In genomic region chr6:41771058-41771983, GRCh38 we compare ENCODE assay signal across 20 cellular contexts. TPM values are rescaled to one million over a fixed set of nuclear protein-coding genes. Genes with fewer than 3 reads are reported as not detected.
DNase-seq lines count a peak whose midpoint lies in the region; ATAC-seq, FAIRE-seq and TF ChIP-seq lines count a peak whose summit lies in the region.
"Had no signal": no experiment of that assay in that cellular context is flagged by ENCODE, and none has a peak within 500 bp of the region (broad histone marks: within the 10 kb centered on the region; RNA-seq: fewer than 3 reads in every experiment).

No MANE protein-coding gene starts in this region.

- no peak overlapping the region for H3K4me2 ChIP-seq in K562 (ENCODE audit: insufficient read depth, low read length)
- H3K4me2 ChIP-seq: A549 had no signal

- no peaks in the 10 kb centered on the region for H3K27me3 ChIP-seq in K562 (ENCODE audit: control insufficient read depth in 2 of 2, insufficient read depth in 2 of 2, low read length in 2 of 2)

- H3K9ac ChIP-seq in K562 (ENCODE audit: insufficient read depth in 1 of 2, low read depth in 2 of 2, low read length in 2 of 2): no peak overlapping the region

- no peaks in the 10 kb centered on the region; the same call in 1 of the 2 replicates for H4K20me1 ChIP-seq in K562 (replicated peaks; ENCODE audit: control insufficient read depth, insufficient read depth, low read length)

- DNase-seq in K562 (ENCODE audit: extremely low read depth in 1 of 4, low spot score in 3 of 4) (no peak), posterior vena cava (ENCODE audit: low spot score) (peak; percentile 76), Ammon's horn (ENCODE audit: low spot score) (no peak)
- DNase-seq in activated naive CD4-positive, alpha-beta T cell treated with anti-CD3 and anti-CD28 coated beads, Interleukin-2, amount 50 U/mL, for 72 hours (ENCODE audit: low spot score in 2 of 2): no peak
- DNase-seq: CD8-positive, alpha-beta T cell; COR-L47; DMS153; DND-41; GDM1; IMR-90; KG1 had no signal

- H3K9me3 Mint-ChIP-seq in dendritic cell treated with granulocyte-macrophage colony-stimulating factor and Interleukin-4, amounts not matched to agents 40 ng/mL and 50 ng/mL, for 4 days: no peaks in the 10 kb centered on the region
- H3K9me3 Mint-ChIP-seq in activated naive CD4-positive, alpha-beta T cell treated with anti-CD3 and anti-CD28 coated beads, Interleukin-2, amount 50 U/mL, for 72 hours: no peaks in the 10 kb centered on the region
- H3K9me3 Mint-ChIP-seq: CD14-positive monocyte; CD8-positive, alpha-beta T cell had no signal

- CTCF ChIA-PET in K562 (lab: Yijun Ruan, JAX; ENCODE audit: low intra/inter-chr PET ratio): no interaction called here

- no peak for FAIRE-seq in K562 (lab: Jason Lieb, UNC)
- FAIRE-seq: A549, D721Med, GM12892 had no signal

- TF ChIP-seq RAD21 in K562 (CRISPR knock-in tag; conservative IDR thresholded peaks at IDR 0.05 in 1 of 2, IDR thresholded peaks at IDR 0.05 in 1 of 2): no peak

- peaks cover 63% of the 10 kb centered on the region for H3K36me3 Mint-ChIP-seq in dendritic cell treated with granulocyte-macrophage colony-stimulating factor and Interleukin-4, amounts not matched to agents 40 ng/mL and 50 ng/mL, for 4 days (ENCODE audit: low read depth)
- no peaks in the 10 kb centered on the region for H3K36me3 Mint-ChIP-seq in activated naive CD4-positive, alpha-beta T cell treated with anti-CD3 and anti-CD28 coated beads, Interleukin-2, amount 50 U/mL, for 72 hours

- peak overlapping the region; percentile 11 for H3K27ac Mint-ChIP-seq in dendritic cell treated with granulocyte-macrophage colony-stimulating factor and Interleukin-4, amounts not matched to agents 40 ng/mL and 50 ng/mL, for 4 days
- no peak overlapping the region for H3K27ac Mint-ChIP-seq in activated naive CD4-positive, alpha-beta T cell treated with anti-CD3 and anti-CD28 coated beads, Interleukin-2, amount 50 U/mL, for 72 hours
- H3K27ac Mint-ChIP-seq: CD8-positive, alpha-beta T cell had no signal

- in situ Hi-C loops in K562 (cut with MboI): loop anchor here (5.0 kb wide), 1 partner anchor 34 kb away; the partner anchor contains the start of gene TFEB

- H3K4me3 Mint-ChIP-seq in dendritic cell treated with granulocyte-macrophage colony-stimulating factor and Interleukin-4, amounts not matched to agents 40 ng/mL and 50 ng/mL, for 4 days: no peak overlapping the region
- H3K4me3 Mint-ChIP-seq: CD14-positive monocyte; CD8-positive, alpha-beta T cell had no signal

- no TSS peak for BruUV-seq in K562 (replicated peaks; lab: Mats Ljungman, UMichigan)

- intact Hi-C loops in K562 (cut with micrococcal nuclease): no loop called here
- intact Hi-C loops in dendritic cell treated with granulocyte-macrophage colony-stimulating factor and Interleukin-4, amounts not matched to agents 40 ng/mL and 50 ng/mL, for 4 days (cut with micrococcal nuclease): no loop called here
- intact Hi-C loops in posterior vena cava (cut with DNase I): no loop called here

- no peaks in the 10 kb centered on the region for H3K27me3 Mint-ChIP-seq in dendritic cell treated with granulocyte-macrophage colony-stimulating factor and Interleukin-4, amounts not matched to agents 40 ng/mL and 50 ng/mL, for 4 days

- no peak for TF ChIP-seq EP300 in K562 (IDR thresholded peaks at IDR 0.05; ENCODE audit: low read length)

- H3K9me1 ChIP-seq in K562 (ENCODE audit: control insufficient read depth, insufficient read depth, low read length): no peaks in the 10 kb centered on the region

- H3K4me3 ChIP-seq in K562: no peak overlapping the region
- H3K4me3 ChIP-seq: A549 had no signal

- peaks cover under 1% of the 10 kb centered on the region for H3K4me1 Mint-ChIP-seq in dendritic cell treated with granulocyte-macrophage colony-stimulating factor and Interleukin-4, amounts not matched to agents 40 ng/mL and 50 ng/mL, for 4 days (ENCODE audit: low read depth)

- TF ChIP-seq POLR2A in K562 (conservative IDR thresholded peaks at IDR 0.05): no peak

- no peak overlapping the region for H2AFZ ChIP-seq in K562 (ENCODE audit: low read depth, low read length)

- 68% methylated on average over 24 of the region's 29 CpGs for WGBS in K562 (ENCODE audit: insufficient coverage, low coverage, missing lambda C conversion rate)

- POLR2A ChIA-PET in K562 (lab: Yijun Ruan, JAX): interaction anchor here (1.5 kb wide), 1 partner anchor 10 kb away, joined by 3 read pairs; no protein-coding TSS in a partner anchor

- H3K9me3 ChIP-seq in K562 (replicated peaks; ENCODE audit: control insufficient read depth, insufficient read depth, low read depth, low read length): no peaks in the 10 kb centered on the region
- H3K9me3 ChIP-seq: A549 had no signal

- no peak overlapping the region for H3K27ac ChIP-seq in K562 (ENCODE audit: extremely low read depth, low read depth, low read length)
- H3K27ac ChIP-seq: A549 had no signal

- TF ChIP-seq CTCF in K562 (IDR thresholded peaks at IDR 0.05 in 2 of 3, conservative IDR thresholded peaks at IDR 0.05 in 1 of 3; ENCODE audit: insufficient read depth in 2 of 3, low read depth in 1 of 3, low read length in 3 of 3): no peak

- H3K4me1 ChIP-seq in K562 (replicated peaks in 1 of 2; ENCODE audit: control insufficient read depth in 2 of 2, insufficient read depth in 2 of 2, low read length in 2 of 2): peaks cover 31 to 41% of the 10 kb centered on the region in 2 experiments

- H3K36me3 ChIP-seq in K562 (ENCODE audit: control insufficient read depth, insufficient read depth, low read length): peaks cover 19% of the 10 kb centered on the region; the same call in 2 of the 3 replicates

- no peaks in the 10 kb centered on the region for H3K79me2 ChIP-seq in K562 (ENCODE audit: control insufficient read depth, insufficient read depth, low read length)

- ATAC-seq in K562: no peak
- ATAC-seq in activated naive CD4-positive, alpha-beta T cell treated with anti-CD3 and anti-CD28 coated beads, Interleukin-2, amount 50 U/mL, for 72 hours: no peak
- ATAC-seq: A549; CD8-positive, alpha-beta T cell; HCT116 had no signal

RNA-seq across cellular contexts. Expression of gene FRS3, which starts 8.4 kb away (rescaled TPM):
- total RNA-seq in K562 (2011; cell fraction: chromatin; rRNA removed; ENCODE audit: low replicate concordance): 3.2 and 6.0 TPM in 2 replicates
- 4.7 and 5.5 TPM in 2 replicates for total RNA-seq in K562 (2011; cell fraction: nucleolus; rRNA removed)
- 3.2 and 3.7 TPM in 2 replicates for total RNA-seq in K562 (2011; cell fraction: nucleoplasm; rRNA removed)
- total RNA-seq in K562 (2014; rRNA removed): 1.7 and 3.1 TPM in 2 replicates
- total RNA-seq in K562 (2014; rRNA removed; fragmentation: Illumina TruSeq; extraction: Trizol): 0.45 and 1.0 TPM in 2 replicates
- total RNA-seq in K562 (2015; rRNA removed; fragmentation: Illumina TruSeq; extraction: Trizol): 1.1 and 1.8 TPM in 2 replicates
- 3.1 and 3.3 TPM in 2 replicates for total RNA-seq in K562 (2021)
- polyA plus RNA-seq in K562 (2011; rRNA removed): 3.0 and 4.2 TPM in 2 replicates
- polyA plus RNA-seq in K562 (2011; cell fraction: cytosol; rRNA removed): 4.3 and 6.5 TPM in 2 replicates
- 8.1 and 10.8 TPM in 2 replicates for polyA plus RNA-seq in K562 (2011; cell fraction: nucleus; rRNA removed)
- 1.5 and 4.5 TPM in 2 replicates for polyA plus RNA-seq in K562 (2012)
- polyA plus RNA-seq in K562 (2014; fragmentation: Illumina TruSeq; extraction: Trizol): 1.6 and 3.0 TPM in 2 replicates
- polyA plus RNA-seq in K562 (2014; fragmentation: Nextera tagmentation; extraction: Ambion mirVana): under 1 TPM; 0.03 to 0.06 TPM
- 3.4 and 3.7 TPM in 2 replicates for polyA plus RNA-seq in K562 (2014; rRNA removed)
- 0.84 and 0.95 TPM in 2 replicates for polyA minus RNA-seq in K562 (2011; rRNA and poly(A)+ RNA removed)
- polyA minus RNA-seq in K562 (2011; cell fraction: cytosol; rRNA and poly(A)+ RNA removed): 0.82 and 1.0 TPM in 2 replicates
- 1.6 and 1.8 TPM in 2 replicates for polyA minus RNA-seq in K562 (2011; cell fraction: nucleus; rRNA and poly(A)+ RNA removed)
- 1 to 10 TPM; 4.0 to 4.2 TPM for total RNA-seq in posterior vena cava
- total RNA-seq in activated naive CD4-positive, alpha-beta T cell treated with anti-CD3 and anti-CD28 coated beads, Interleukin-2, amount 50 U/mL, for 72 hours: 1 to 10 TPM; 3.1 to 5.2 TPM

RNA-seq across cellular contexts. Expression of gene PRICKLE4, which starts 9.3 kb away (rescaled TPM):
- 6.0 and 13.5 TPM in 2 replicates for total RNA-seq in K562 (2011; cell fraction: chromatin; rRNA removed; ENCODE audit: low replicate concordance)
- total RNA-seq in K562 (2011; cell fraction: nucleolus; rRNA removed): 5.4 and 6.8 TPM in 2 replicates
- 4.6 and 6.0 TPM in 2 replicates for total RNA-seq in K562 (2011; cell fraction: nucleoplasm; rRNA removed)
- 1.3 TPM in 1 of 2 replicates, not detected in the other for total RNA-seq in K562 (2014; rRNA removed)
- total RNA-seq in K562 (2014; rRNA removed; fragmentation: Illumina TruSeq; extraction: Trizol): not detected in 2 replicates
- total RNA-seq in K562 (2015; rRNA removed; fragmentation: Illumina TruSeq; extraction: Trizol): not detected in 2 replicates
- total RNA-seq in K562 (2021): 0.20 and 0.87 TPM in 2 replicates
- polyA plus RNA-seq in K562 (2011; rRNA removed): 0.32 and 0.54 TPM in 2 replicates
- 0.07 and 0.19 TPM in 2 replicates for polyA plus RNA-seq in K562 (2011; cell fraction: cytosol; rRNA removed)
- 12.6 and 13.9 TPM in 2 replicates for polyA plus RNA-seq in K562 (2011; cell fraction: nucleus; rRNA removed)
- polyA plus RNA-seq in K562 (2012): 1.9 and 2.0 TPM in 2 replicates
- not detected in 2 replicates for polyA plus RNA-seq in K562 (2014; fragmentation: Illumina TruSeq; extraction: Trizol)
- not detected for polyA plus RNA-seq in K562 (2014; fragmentation: Nextera tagmentation; extraction: Ambion mirVana)
- polyA plus RNA-seq in K562 (2014; rRNA removed): 0.27 and 1.7 TPM in 2 replicates
- 0.56 TPM in 1 of 2 replicates, not detected in the other for polyA minus RNA-seq in K562 (2011; rRNA and poly(A)+ RNA removed)
- not detected in 2 replicates for polyA minus RNA-seq in K562 (2011; cell fraction: cytosol; rRNA and poly(A)+ RNA removed)
- 3.9 and 7.4 TPM in 2 replicates for polyA minus RNA-seq in K562 (2011; cell fraction: nucleus; rRNA and poly(A)+ RNA removed)
- 1 to 10 TPM; 1.4 to 5.8 TPM for total RNA-seq in posterior vena cava
- total RNA-seq in activated naive CD4-positive, alpha-beta T cell treated with anti-CD3 and anti-CD28 coated beads, Interleukin-2, amount 50 U/mL, for 72 hours: under 1 TPM in 1 of 2 donors, not detected in 1; 0.60 TPM
- total RNA-seq: CD8-positive, alpha-beta T cell; H4; IMR-90 had no signal
- polyA plus RNA-seq: AG04450, CD14-positive monocyte had no signal

RNA-seq across cellular contexts. Expression of gene TOMM6, which starts 16.2 kb away (rescaled TPM):
- total RNA-seq in K562 (2011; cell fraction: chromatin; rRNA removed; ENCODE audit: low replicate concordance): 49.6 and 52.2 TPM in 2 replicates
- 78.5 and 85.9 TPM in 2 replicates for total RNA-seq in K562 (2011; cell fraction: nucleolus; rRNA removed)
- 108 and 156 TPM in 2 replicates for total RNA-seq in K562 (2011; cell fraction: nucleoplasm; rRNA removed)
- 377 and 380 TPM in 2 replicates for total RNA-seq in K562 (2014; rRNA removed)
- total RNA-seq in K562 (2014; rRNA removed; fragmentation: Illumina TruSeq; extraction: Trizol): 754 and 831 TPM in 2 replicates
- total RNA-seq in K562 (2015; rRNA removed; fragmentation: Illumina TruSeq; extraction: Trizol): 736 and 780 TPM in 2 replicates
- total RNA-seq in K562 (2021): 677 and 726 TPM in 2 replicates
- 955 and 1,065 TPM in 2 replicates for polyA plus RNA-seq in K562 (2011; rRNA removed)
- polyA plus RNA-seq in K562 (2011; cell fraction: cytosol; rRNA removed): 1,189 and 1,772 TPM in 2 replicates
- polyA plus RNA-seq in K562 (2011; cell fraction: nucleus; rRNA removed): 229 and 402 TPM in 2 replicates
- polyA plus RNA-seq in K562 (2012): 464 and 1,133 TPM in 2 replicates
- polyA plus RNA-seq in K562 (2014; fragmentation: Illumina TruSeq; extraction: Trizol): 1,747 and 2,097 TPM in 2 replicates
- 1,000 to 10,000 TPM; 1,746 to 1,760 TPM for polyA plus RNA-seq in K562 (2014; fragmentation: Nextera tagmentation; extraction: Ambion mirVana)
- polyA plus RNA-seq in K562 (2014; rRNA removed): 1,029 and 1,276 TPM in 2 replicates
- polyA minus RNA-seq in K562 (2011; rRNA and poly(A)+ RNA removed): 270 and 271 TPM in 2 replicates
- 123 and 140 TPM in 2 replicates for polyA minus RNA-seq in K562 (2011; cell fraction: cytosol; rRNA and poly(A)+ RNA removed)
- polyA minus RNA-seq in K562 (2011; cell fraction: nucleus; rRNA and poly(A)+ RNA removed): 28.3 and 62.3 TPM in 2 replicates
- 100 to 1,000 TPM in 1 of 2 donors, 10 to 100 TPM in 1; 84.2 to 101 TPM for total RNA-seq in posterior vena cava
- total RNA-seq in activated naive CD4-positive, alpha-beta T cell treated with anti-CD3 and anti-CD28 coated beads, Interleukin-2, amount 50 U/mL, for 72 hours: 100 to 1,000 TPM; 182 to 301 TPM

RNA-seq across cellular contexts. Expression of gene PGC, which starts 24.1 kb away (rescaled TPM):
- total RNA-seq in K562 (2011; cell fraction: chromatin; rRNA removed; ENCODE audit: low replicate concordance): not detected in 2 replicates
- not detected in 2 replicates for total RNA-seq in K562 (2011; cell fraction: nucleolus; rRNA removed)
- not detected in 2 replicates for total RNA-seq in K562 (2011; cell fraction: nucleoplasm; rRNA removed)
- total RNA-seq in K562 (2014; rRNA removed) (not detected in 2 replicates), K562 (2014; rRNA removed; fragmentation: Illumina TruSeq; extraction: Trizol) (not detected in 2 replicates), K562 (2015; rRNA removed; fragmentation: Illumina TruSeq; extraction: Trizol) (not detected in 2 replicates), K562 (2021) (0.40 and 0.81 TPM in 2 replicates), posterior vena cava (not detected)
- polyA plus RNA-seq in K562 (2011; rRNA removed) (not detected in 2 replicates), K562 (2014; fragmentation: Illumina TruSeq; extraction: Trizol) (not detected in 2 replicates), K562 (2014; fragmentation: Nextera tagmentation; extraction: Ambion mirVana) (under 1 TPM in 1 of 2 experiments, not detected in 1; 0.17 TPM), K562 (2014; rRNA removed) (not detected in 2 replicates)
- 0.03 TPM in 1 of 2 replicates, not detected in the other for polyA plus RNA-seq in K562 (2011; cell fraction: cytosol; rRNA removed)
- polyA plus RNA-seq in K562 (2011; cell fraction: nucleus; rRNA removed): not detected in 2 replicates
- not detected in 2 replicates for polyA plus RNA-seq in K562 (2012)
- not detected in 2 replicates for polyA minus RNA-seq in K562 (2011; rRNA and poly(A)+ RNA removed)
- 2.1 TPM in 1 of 2 replicates, not detected in the other for polyA minus RNA-seq in K562 (2011; cell fraction: cytosol; rRNA and poly(A)+ RNA removed)
- not detected in 2 replicates for polyA minus RNA-seq in K562 (2011; cell fraction: nucleus; rRNA and poly(A)+ RNA removed)
- not detected for total RNA-seq in activated naive CD4-positive, alpha-beta T cell treated with anti-CD3 and anti-CD28 coated beads, Interleukin-2, amount 50 U/mL, for 72 hours
- total RNA-seq: CD8-positive, alpha-beta T cell; H4; IMR-90 had no signal
- polyA plus RNA-seq: A549, AG04450, BJ, CD14-positive monocyte, IMR-90 had no signal

RNA-seq across cellular contexts. Expression of gene TFEB, which starts 35.9 kb away (rescaled TPM):
- total RNA-seq in K562 (2011; cell fraction: chromatin; rRNA removed; ENCODE audit: low replicate concordance): 2.1 and 8.5 TPM in 2 replicates
- total RNA-seq in K562 (2011; cell fraction: nucleolus; rRNA removed): 4.5 and 5.3 TPM in 2 replicates
- 3.0 and 3.6 TPM in 2 replicates for total RNA-seq in K562 (2011; cell fraction: nucleoplasm; rRNA removed)
- total RNA-seq in K562 (2014; rRNA removed) (3.8 and 4.4 TPM in 2 replicates), K562 (2014; rRNA removed; fragmentation: Illumina TruSeq; extraction: Trizol) (0.64 and 0.84 TPM in 2 replicates), K562 (2015; rRNA removed; fragmentation: Illumina TruSeq; extraction: Trizol) (1.1 TPM in 2 replicates), K562 (2021) (3.6 and 4.7 TPM in 2 replicates), posterior vena cava (10 to 100 TPM; 15.1 to 20.6 TPM)
- polyA plus RNA-seq in K562 (2011; rRNA removed) (2.0 and 4.4 TPM in 2 replicates), K562 (2014; fragmentation: Illumina TruSeq; extraction: Trizol) (2.0 TPM in 2 replicates), K562 (2014; fragmentation: Nextera tagmentation; extraction: Ambion mirVana) (under 1 TPM; 0.04 to 0.07 TPM), K562 (2014; rRNA removed) (1.8 and 2.4 TPM in 2 replicates)
- polyA plus RNA-seq in K562 (2011; cell fraction: cytosol; rRNA removed): 3.6 and 5.6 TPM in 2 replicates
- polyA plus RNA-seq in K562 (2011; cell fraction: nucleus; rRNA removed): 2.6 and 4.3 TPM in 2 replicates
- polyA plus RNA-seq in K562 (2012): 1.7 and 3.4 TPM in 2 replicates
- 1.3 and 2.2 TPM in 2 replicates for polyA minus RNA-seq in K562 (2011; rRNA and poly(A)+ RNA removed)
- polyA minus RNA-seq in K562 (2011; cell fraction: cytosol; rRNA and poly(A)+ RNA removed): 2.2 and 3.1 TPM in 2 replicates
- 2.3 and 2.7 TPM in 2 replicates for polyA minus RNA-seq in K562 (2011; cell fraction: nucleus; rRNA and poly(A)+ RNA removed)
- total RNA-seq in activated naive CD4-positive, alpha-beta T cell treated with anti-CD3 and anti-CD28 coated beads, Interleukin-2, amount 50 U/mL, for 72 hours: 10 to 100 TPM in 1 of 2 donors, 1 to 10 TPM in 1; 3.0 to 14.4 TPM
